11 cellular contexts compared by ENCODE assay signal in the genomic region with DNA sequence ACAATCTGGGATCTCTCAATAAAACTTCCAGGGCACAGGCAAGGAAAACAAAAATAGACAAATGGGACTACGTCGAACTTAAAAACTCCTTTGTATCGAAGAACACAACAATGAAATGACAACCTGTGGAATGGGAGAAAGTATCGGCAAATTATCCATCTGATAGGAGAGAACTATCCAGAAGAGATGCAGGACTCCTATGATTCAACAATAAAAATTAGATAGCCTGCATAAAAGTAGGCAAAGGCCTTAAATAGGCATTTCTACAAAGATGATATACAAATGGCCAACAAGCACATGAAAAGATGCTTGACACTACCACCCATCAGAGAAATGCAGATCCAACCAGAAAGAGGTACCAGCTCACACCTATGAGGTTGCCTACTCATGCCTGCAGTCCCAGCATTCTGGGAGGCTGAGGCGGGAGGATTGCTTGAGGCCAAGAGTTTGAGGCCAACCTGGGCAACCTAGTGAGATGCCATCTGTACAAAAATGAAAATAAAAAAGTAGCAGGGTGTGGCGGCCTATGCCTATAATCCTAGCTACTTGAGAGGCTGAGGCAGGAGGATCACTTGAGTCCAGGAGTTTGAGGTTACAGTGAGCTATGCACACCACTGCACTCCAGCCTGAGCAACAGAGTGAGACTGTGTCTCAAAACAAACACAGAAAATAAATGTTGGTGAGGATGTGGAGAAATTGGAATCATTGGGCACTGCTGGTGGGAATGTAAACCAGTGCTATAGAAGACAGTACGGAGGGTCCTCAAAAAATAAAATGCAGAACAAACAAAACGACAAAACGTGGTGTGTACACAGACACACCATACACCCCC. TPM values are rescaled to one million over a fixed set of nuclear protein-coding genes. Genes with fewer than 3 reads are reported as not detected.
DNase-seq lines count a peak whose midpoint lies in the region; ATAC-seq and TF ChIP-seq lines count a peak whose summit lies in the region.
"Had no signal": no experiment of that assay in that cellular context is flagged by ENCODE, and none has a peak within 500 bp of the region (broad histone marks: within the 10 kb centered on the region; RNA-seq: fewer than 3 reads in every experiment).

No MANE protein-coding gene starts in this region.

- H3K4me3 ChIP-seq in breast epithelium (peak overlapping the region in 1 of 3 donors; percentile 3), adipocyte (ENCODE audit: low read length) (peak overlapping the region; percentile 6), upper lobe of right lung (no peak overlapping the region)
- H3K4me3 ChIP-seq: BLaER1 treated with 17β-estradiol and CSF1 and Interleukin-3, amounts not matched to agents 10 nM and 100 nM had no signal

- H3K4me1 ChIP-seq in breast epithelium: peaks cover 9 to 23% of the 10 kb centered on the region in 2 donors
- peaks cover 81% of the 10 kb centered on the region for H3K4me1 ChIP-seq in adipocyte (ENCODE audit: control insufficient read depth, insufficient read depth, low read length)
- H3K4me1 ChIP-seq in upper lobe of right lung: peaks cover 35% of the 10 kb centered on the region

- peaks cover 31% of the 10 kb centered on the region for H3K36me3 Mint-ChIP-seq in MCF 10A (ENCODE audit: insufficient read depth, unreplicated experiment)
- no peaks in the 10 kb centered on the region for H3K36me3 Mint-ChIP-seq in memory B cell
- peaks cover 3% of the 10 kb centered on the region for H3K36me3 Mint-ChIP-seq in endothelial cell (ENCODE audit: low read depth, unreplicated experiment)

- H3K9me3 ChIP-seq in breast epithelium: no peaks in the 10 kb centered on the region
- H3K9me3 ChIP-seq in adipocyte (ENCODE audit: control insufficient read depth, low read length): no peaks in the 10 kb centered on the region
- H3K9me3 ChIP-seq in upper lobe of right lung: no peaks in the 10 kb centered on the region

- no TSS peak for BruUV-seq in MCF 10A (replicated peaks; lab: Mats Ljungman, UMichigan)

- H3K27ac Mint-ChIP-seq in MCF 10A (ENCODE audit: low read depth, unreplicated experiment) (no peak overlapping the region), memory B cell (no peak overlapping the region), endothelial cell (ENCODE audit: unreplicated experiment) (no peak overlapping the region)

- no peaks in the 10 kb centered on the region for H3K27me3 Mint-ChIP-seq in MCF 10A (ENCODE audit: insufficient read depth, unreplicated experiment)
- H3K27me3 Mint-ChIP-seq in memory B cell: peaks cover 3% of the 10 kb centered on the region
- H3K27me3 Mint-ChIP-seq in endothelial cell (ENCODE audit: unreplicated experiment): peaks cover 8% of the 10 kb centered on the region

- CTCF ChIA-PET in MCF 10A (lab: Yijun Ruan, JAX): no interaction called here

- DNase-seq in breast epithelium (ENCODE audit: low spot score in 2 of 2) (no peak), MCF 10A (ENCODE audit: unreplicated experiment) (no peak), adipocyte (ENCODE audit: low read depth) (peak; percentile 28), memory B cell (ENCODE audit: low spot score in 2 of 2) (no peak), upper lobe of right lung (no peak), mucosa of gallbladder (ENCODE audit: low spot score) (no peak), endothelial cell (ENCODE audit: low spot score) (no peak), amniotic stem cell (lab: John Stamatoyannopoulos, UW) (no peak)
- DNase-seq: glutamatergic neuron, MM.1S had no signal

- TF ChIP-seq POLR2A in breast epithelium (IDR thresholded peaks at IDR 0.05): no peak

- H3K4me1 Mint-ChIP-seq in MCF 10A (ENCODE audit: insufficient read depth, unreplicated experiment): peaks cover 29% of the 10 kb centered on the region
- no peaks in the 10 kb centered on the region for H3K4me1 Mint-ChIP-seq in memory B cell
- H3K4me1 Mint-ChIP-seq in endothelial cell (ENCODE audit: unreplicated experiment): no peaks in the 10 kb centered on the region

- intact Hi-C loops in breast epithelium (cut with DNase I; ENCODE audit: low total_unique reads): no loop called here
- intact Hi-C loops in MCF 10A (cut with micrococcal nuclease): no loop called here
- intact Hi-C loops in upper lobe of right lung (cut with DNase I): no loop called here

- TF ChIP-seq CTCF in breast epithelium (IDR thresholded peaks at IDR 0.05) (no peak), MCF 10A (IDR thresholded peaks at IDR 0.05; ENCODE audit: unreplicated experiment) (no peak), upper lobe of right lung (IDR thresholded peaks at IDR 0.05) (no peak), endothelial cell (IDR thresholded peaks at IDR 0.05; ENCODE audit: unreplicated experiment) (no peak)

- H3K27ac ChIP-seq in breast epithelium (peak overlapping the region; percentile 20 to 46), upper lobe of right lung (peak overlapping the region; percentile 79)
- H3K27ac ChIP-seq: BLaER1 treated with 17β-estradiol and CSF1 and Interleukin-3, amounts not matched to agents 10 nM and 100 nM had no signal

- peak overlapping the region; percentile 47 for H3K9ac ChIP-seq in adipocyte (ENCODE audit: low read length)
- H3K9ac ChIP-seq: BLaER1 treated with 17β-estradiol and CSF1 and Interleukin-3, amounts not matched to agents 10 nM and 100 nM had no signal

- ATAC-seq in memory B cell (ENCODE audit: low read depth) (peak; percentile 12), upper lobe of right lung (peak; percentile 6)

- H3K4me3 Mint-ChIP-seq in MCF 10A (ENCODE audit: unreplicated experiment) (no peak overlapping the region), memory B cell (no peak overlapping the region), endothelial cell (ENCODE audit: unreplicated experiment) (no peak overlapping the region)

- H3K36me3 ChIP-seq in breast epithelium: no peaks in the 10 kb centered on the region
- H3K36me3 ChIP-seq in adipocyte (ENCODE audit: control insufficient read depth, insufficient read depth, low read length, severe bottlenecking): peaks cover 40% of the 10 kb centered on the region
- H3K36me3 ChIP-seq in upper lobe of right lung: no peaks in the 10 kb centered on the region
- H3K36me3 ChIP-seq: BLaER1 treated with 17β-estradiol and CSF1 and Interleukin-3, amounts not matched to agents 10 nM and 100 nM had no signal

- H3K27me3 ChIP-seq in breast epithelium (no peaks in the 10 kb centered on the region), adipocyte (replicated peaks; ENCODE audit: control insufficient read depth, insufficient read depth, low read length) (no peaks in the 10 kb centered on the region), upper lobe of right lung (no peaks in the 10 kb centered on the region)
- H3K27me3 ChIP-seq: BLaER1 treated with 17β-estradiol and CSF1 and Interleukin-3, amounts not matched to agents 10 nM and 100 nM had no signal

- POLR2A ChIA-PET in MCF 10A (lab: Yijun Ruan, JAX): interaction anchor here (0.6 kb wide), 1 partner anchor 114 kb away, joined by 3 read pairs; no protein-coding TSS in a partner anchor

- H3K9me3 Mint-ChIP-seq in MCF 10A (ENCODE audit: unreplicated experiment) (no peaks in the 10 kb centered on the region), memory B cell (peaks cover 2% of the 10 kb centered on the region), endothelial cell (ENCODE audit: unreplicated experiment) (no peaks in the 10 kb centered on the region)

RNA-seq across cellular contexts. Expression of a gene that starts 21.6 kb away (rescaled TPM):
- 100 to 1,000 TPM in 2 of 3 donors, 10 to 100 TPM in 1; 38.2 to 200 (median 178) TPM for total RNA-seq in breast epithelium
- total RNA-seq in MCF 10A (2022): 30.2 and 31.6 TPM in 2 replicates
- 12.2 TPM for total RNA-seq in upper lobe of right lung
- 5.9 TPM for total RNA-seq in mucosa of gallbladder
- total RNA-seq in endothelial cell (ENCODE audit: unreplicated experiment): not detected
